ENCODE assay signal across 10 cellular contexts in the genomic region with DNA sequence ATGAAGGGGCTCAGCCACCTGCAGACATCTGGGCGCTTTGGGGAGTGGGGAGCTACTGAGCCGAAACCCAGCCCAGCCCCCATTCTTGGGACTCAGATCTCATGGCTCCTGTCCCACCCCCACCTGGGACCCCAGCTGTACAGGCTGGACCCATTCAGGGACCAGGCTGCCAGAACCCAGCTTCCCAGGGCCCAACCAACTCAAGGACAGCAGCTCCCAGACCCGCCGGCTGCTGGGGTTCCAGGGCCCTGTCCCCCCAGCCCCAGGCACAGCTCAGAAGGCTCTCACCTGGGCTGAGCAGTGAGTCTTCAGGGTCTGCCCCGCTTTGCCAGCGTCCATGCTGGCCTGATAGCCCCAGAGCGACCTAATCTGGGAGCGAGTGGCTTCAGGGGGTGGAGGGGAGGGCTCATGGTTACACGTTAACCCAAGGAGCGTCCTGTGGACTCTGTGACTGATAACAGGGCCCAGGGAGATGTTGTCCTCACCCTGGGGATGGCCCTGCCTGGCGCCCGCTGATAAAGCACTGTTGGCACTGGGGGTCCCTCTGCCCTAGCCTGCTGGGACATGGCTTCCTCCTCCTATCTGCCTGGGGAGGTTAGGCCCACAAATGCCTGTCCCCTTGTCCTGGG. TPM values are rescaled to one million over a fixed set of nuclear protein-coding genes. Genes with fewer than 3 reads are reported as not detected.
DNase-seq lines count a peak whose midpoint lies in the region; ATAC-seq and TF ChIP-seq lines count a peak whose summit lies in the region.
"Had no signal": no experiment of that assay in that cellular context is flagged by ENCODE, and none has a peak within 500 bp of the region (broad histone marks: within the 10 kb centered on the region; RNA-seq: fewer than 3 reads in every experiment).

A gene with protein sequence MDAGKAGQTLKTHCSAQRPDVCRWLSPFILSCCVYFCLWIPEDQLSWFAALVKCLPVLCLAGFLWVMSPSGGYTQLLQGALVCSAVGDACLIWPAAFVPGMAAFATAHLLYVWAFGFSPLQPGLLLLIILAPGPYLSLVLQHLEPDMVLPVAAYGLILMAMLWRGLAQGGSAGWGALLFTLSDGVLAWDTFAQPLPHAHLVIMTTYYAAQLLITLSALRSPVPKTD (minus strand): TSS at position 361 of the 629 bp plus-strand sequence. CDS start 22 bp downstream, at position 339.

- no peak within 1 kb of the TSS for H3K4me2 ChIP-seq in SK-N-SH

- DNase-seq in HT-29 (ENCODE audit: low spot score) (no peak), SK-N-SH (peak; percentile 72), left ventricle myocardium superior (no peak), dorsolateral prefrontal cortex (no peak)
- no peak for DNase-seq in stimulated activated naive CD4-positive, alpha-beta T cell (lab: John Stamatoyannopoulos, UW)
- DNase-seq: CD4-positive, CD25-positive, alpha-beta regulatory T cell; GOT3; MV-4-11 had no signal

- TF ChIP-seq EP300 in SK-N-SH (IDR thresholded peaks at IDR 0.05; ENCODE audit: borderline replicate concordance in 1 of 2, low read depth in 1 of 2, low read length in 1 of 2), result no peak

- H2AFZ ChIP-seq in SK-N-SH (ENCODE audit: low read depth), result no peak within 1 kb of the TSS

- no peak within 1 kb of the TSS; a peak in 1 of 4 replicates for H3K4me3 ChIP-seq in SK-N-SH (ENCODE audit: low read depth in 2 of 2, low read length in 1 of 2)
- H3K4me3 ChIP-seq in rectal smooth muscle tissue (ENCODE audit: low read length), result no peak within 1 kb of the TSS
- H3K4me3 ChIP-seq in dorsolateral prefrontal cortex, result no peak within 1 kb of the TSS

- H3K36me3 ChIP-seq in SK-N-SH (replicated peaks in 1 of 2; ENCODE audit: control insufficient read depth in 1 of 2, insufficient read depth in 2 of 2, low read length in 1 of 2) (peaks cover 3 to 63% of the 10 kb centered on the region in 2 experiments), rectal smooth muscle tissue (ENCODE audit: control insufficient read depth, insufficient read depth, low read length) (peaks cover 25% of the 10 kb centered on the region)

- peaks cover 0 to 38% of the 10 kb centered on the region in 2 experiments; a peak in 1 of 4 replicates for H3K4me1 ChIP-seq in SK-N-SH (ENCODE audit: control insufficient read depth in 1 of 2, insufficient read depth in 2 of 2, low read depth in 1 of 2, low read length in 1 of 2)
- H3K4me1 ChIP-seq in rectal smooth muscle tissue (ENCODE audit: control insufficient read depth, insufficient read depth, low read length), result peaks cover 5% of the 10 kb centered on the region

- H3K9me3 ChIP-seq in SK-N-SH, result no peaks in the 10 kb centered on the region

- H3K27me3 ChIP-seq in SK-N-SH (ENCODE audit: insufficient read depth) (no peaks in the 10 kb centered on the region), rectal smooth muscle tissue (ENCODE audit: control insufficient read depth, insufficient read depth, low read length) (no peaks in the 10 kb centered on the region), dorsolateral prefrontal cortex (no peaks in the 10 kb centered on the region)

- intact Hi-C loops in left ventricle myocardium superior (cut with micrococcal nuclease) (no loop called here), dorsolateral prefrontal cortex (cut with DNase I) (no loop called here)

- 90% methylated on average over 2 of the region's 12 CpGs for WGBS in SK-N-SH (ENCODE audit: low lambda C conversion rate)

- no peaks in the 10 kb centered on the region for H3K79me2 ChIP-seq in SK-N-SH (ENCODE audit: insufficient read depth)

- CTCF ChIA-PET in SK-N-SH (lab: Yijun Ruan, JAX), result interaction anchor here (0.7 to 2.1 kb wide), 9 partner anchors 11 to 378 kb away, joined by 3 to 7 read pairs (median 3); partner anchors contain the start of gene PPP6R1

- H4K20me1 ChIP-seq in SK-N-SH (ENCODE audit: insufficient read depth), result peaks cover 16% of the 10 kb centered on the region; the same call in 1 of the 2 replicates

- H3F3A ChIP-seq in SK-N-SH (replicated peaks; ENCODE audit: insufficient read depth), result no peaks in the 10 kb centered on the region

- no peaks in the 10 kb centered on the region for H3K9me2 ChIP-seq in SK-N-SH

- H3K9ac ChIP-seq in SK-N-SH, result no peak within 1 kb of the TSS
- H3K9ac ChIP-seq in rectal smooth muscle tissue (ENCODE audit: low read length), result no peak within 1 kb of the TSS

- POLR2A ChIA-PET in SK-N-SH (lab: Yijun Ruan, JAX), result interaction anchor here (1.0 to 1.8 kb wide), 10 partner anchors 13 to 248 kb away, joined by 3 to 17 read pairs (median 8); partner anchors contain the start of genes PPP6R1, SYT5, UBE2S and ZNF628

- TF ChIP-seq RAD21 in SK-N-SH (IDR thresholded peaks at IDR 0.05; ENCODE audit: low read length), result no peak

- peak; percentile 2 for ATAC-seq in left ventricle myocardium superior
- no peak for ATAC-seq in HG03442 (IDR thresholded peaks at IDR 0.05; ENCODE audit: unreplicated experiment)

- H3K27ac ChIP-seq in SK-N-SH (ENCODE audit: low read depth in 2 of 2, low read length in 1 of 2) (peak within 1 kb of the TSS in 1 of 2 experiments; percentile 78; a peak in 2 of 4 replicates), rectal smooth muscle tissue (ENCODE audit: low read depth, low read length) (peak within 1 kb of the TSS; percentile 8), dorsolateral prefrontal cortex (peak within 1 kb of the TSS in 3 of 59 donors; percentile 4 to 28 (median 20))

- TF ChIP-seq CTCF in SK-N-SH (IDR thresholded peaks at IDR 0.05) (no peak), dorsolateral prefrontal cortex (IDR thresholded peaks at IDR 0.05 in 54 of 56, conservative IDR thresholded peaks at IDR 0.05 in 2 of 56; ENCODE audit: low read depth in 1 of 56, partially characterized antibody in 56 of 56) (no peak)

TF ChIP-seq in SK-N-SH, 30 proteins besides CTCF, POLR2A, EP300 and RAD21:
- TF ChIP-seq, protein P1, sequence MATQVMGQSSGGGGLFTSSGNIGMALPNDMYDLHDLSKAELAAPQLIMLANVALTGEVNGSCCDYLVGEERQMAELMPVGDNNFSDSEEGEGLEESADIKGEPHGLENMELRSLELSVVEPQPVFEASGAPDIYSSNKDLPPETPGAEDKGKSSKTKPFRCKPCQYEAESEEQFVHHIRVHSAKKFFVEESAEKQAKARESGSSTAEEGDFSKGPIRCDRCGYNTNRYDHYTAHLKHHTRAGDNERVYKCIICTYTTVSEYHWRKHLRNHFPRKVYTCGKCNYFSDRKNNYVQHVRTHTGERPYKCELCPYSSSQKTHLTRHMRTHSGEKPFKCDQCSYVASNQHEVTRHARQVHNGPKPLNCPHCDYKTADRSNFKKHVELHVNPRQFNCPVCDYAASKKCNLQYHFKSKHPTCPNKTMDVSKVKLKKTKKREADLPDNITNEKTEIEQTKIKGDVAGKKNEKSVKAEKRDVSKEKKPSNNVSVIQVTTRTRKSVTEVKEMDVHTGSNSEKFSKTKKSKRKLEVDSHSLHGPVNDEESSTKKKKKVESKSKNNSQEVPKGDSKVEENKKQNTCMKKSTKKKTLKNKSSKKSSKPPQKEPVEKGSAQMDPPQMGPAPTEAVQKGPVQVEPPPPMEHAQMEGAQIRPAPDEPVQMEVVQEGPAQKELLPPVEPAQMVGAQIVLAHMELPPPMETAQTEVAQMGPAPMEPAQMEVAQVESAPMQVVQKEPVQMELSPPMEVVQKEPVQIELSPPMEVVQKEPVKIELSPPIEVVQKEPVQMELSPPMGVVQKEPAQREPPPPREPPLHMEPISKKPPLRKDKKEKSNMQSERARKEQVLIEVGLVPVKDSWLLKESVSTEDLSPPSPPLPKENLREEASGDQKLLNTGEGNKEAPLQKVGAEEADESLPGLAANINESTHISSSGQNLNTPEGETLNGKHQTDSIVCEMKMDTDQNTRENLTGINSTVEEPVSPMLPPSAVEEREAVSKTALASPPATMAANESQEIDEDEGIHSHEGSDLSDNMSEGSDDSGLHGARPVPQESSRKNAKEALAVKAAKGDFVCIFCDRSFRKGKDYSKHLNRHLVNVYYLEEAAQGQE (IDR thresholded peaks at IDR 0.05; ENCODE audit: low read depth, low read length), result no peak
- TF ChIP-seq POLR2AphosphoS5 (IDR thresholded peaks at IDR 0.05; ENCODE audit: low read depth, low read length), result no peak
- no peak for TF ChIP-seq TAF1 (IDR thresholded peaks at IDR 0.05; ENCODE audit: borderline replicate concordance, low read depth, low read length)
- no peak for TF ChIP-seq GATA2 (CRISPR knock-in tag; IDR thresholded peaks at IDR 0.05)
- no peak for TF ChIP-seq FOXJ3 (CRISPR knock-in tag; IDR thresholded peaks at IDR 0.05)
- no peak for TF ChIP-seq CHD2 (IDR thresholded peaks at IDR 0.05; ENCODE audit: low read length, partially characterized antibody)
- no peak for TF ChIP-seq USF2 (IDR thresholded peaks at IDR 0.05; ENCODE audit: borderline replicate concordance, low read depth, low read length)

RNA-seq across cellular contexts. Expression of the gene that starts here (rescaled TPM):
- 9.9 and 10.6 TPM in 2 replicates for total RNA-seq in HT-29 (2014; rRNA removed; shearing (Covaris generic))
- 2.0 and 3.0 TPM in 2 replicates for polyA plus RNA-seq in SK-N-SH (2012; rRNA removed)
- 0.64 and 1.2 TPM in 2 replicates for polyA plus RNA-seq in SK-N-SH (2012; cell fraction: cytosol; rRNA removed)
- polyA plus RNA-seq in SK-N-SH (2012; cell fraction: nucleus; rRNA removed), result 17.1 and 28.6 TPM in 2 replicates
- 1.9 TPM for total RNA-seq in left ventricle myocardium superior
- 10 to 100 TPM in 26 of 120 experiments, 1 to 10 TPM in 94; 3.7 to 14.4 (median 8.2) TPM for total RNA-seq in dorsolateral prefrontal cortex
